ENCODE assay signal across 20 cellular contexts in the genomic region with DNA sequence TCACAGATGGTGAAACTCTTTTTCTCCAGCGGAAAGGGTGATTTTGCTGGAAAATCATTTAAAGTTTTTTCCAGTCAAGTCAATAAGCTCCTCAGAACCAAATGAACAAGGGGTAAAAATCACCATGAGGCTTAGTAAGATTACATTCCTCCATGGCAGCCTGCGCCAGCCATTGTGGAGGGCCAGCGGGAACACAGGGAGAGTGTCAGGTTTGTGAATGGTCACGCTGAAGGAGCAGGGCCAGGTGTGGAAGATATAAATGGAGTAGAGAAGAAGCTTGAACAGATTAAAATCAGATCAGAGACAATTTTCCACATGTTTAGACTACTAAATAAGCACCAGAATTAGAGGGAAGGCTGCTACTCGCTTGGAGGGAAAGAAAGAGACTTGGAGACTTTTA.
A peak's percentile ranks its signal among the peaks of the same experiment; 100 is the strongest.
DNase-seq lines count a peak whose midpoint lies in the region; ATAC-seq, FAIRE-seq and TF ChIP-seq lines count a peak whose summit lies in the region.
"Had no signal": no experiment of that assay in that cellular context is flagged by ENCODE, and none has a peak within 500 bp of the region (broad histone marks: within the 10 kb centered on the region; RNA-seq: fewer than 3 reads in every experiment).

No MANE protein-coding gene starts in this region.

- no peaks in the 10 kb centered on the region for H3K79me1 ChIP-seq in IMR-90 (ENCODE audit: low read depth in 1 of 2, low read length in 2 of 2)

- TF ChIP-seq CTCF in IMR-90 (conservative IDR thresholded peaks at IDR 0.05; ENCODE audit: low read depth, low read length) (no peak), KMS-11 (conservative IDR thresholded peaks at IDR 0.05; ENCODE audit: low read depth, low read length) (no peak), neural progenitor cell (IDR thresholded peaks at IDR 0.05) (no peak)

- ATAC-seq in IMR-90 (ENCODE audit: low read depth): no peak
- ATAC-seq in GM18858 (IDR thresholded peaks at IDR 0.05; ENCODE audit: unreplicated experiment): no peak
- ATAC-seq: HCT116 had no signal

- no peak for FAIRE-seq in urothelium cell line (lab: Jason Lieb, UNC)
- FAIRE-seq: A204.1, D721Med, G401.6, GM12891 had no signal

- no peak overlapping the region for H3K56ac ChIP-seq in IMR-90 (ENCODE audit: extremely low read depth, insufficient read depth, low read length)

- TF ChIP-seq POLR2A in IMR-90 (IDR thresholded peaks at IDR 0.05; ENCODE audit: low read depth, low read length): no peak

- no peak overlapping the region for H3K4me2 ChIP-seq in IMR-90 (ENCODE audit: low read depth, low read length)
- peak overlapping the region; percentile 66; the same call in 1 of the 2 replicates for H3K4me2 ChIP-seq in KMS-11
- H3K4me2 ChIP-seq in neural progenitor cell: peak overlapping the region; percentile 21

- H3K23ac ChIP-seq in IMR-90 (ENCODE audit: low read depth, low read length): no peak overlapping the region

- BruUV-seq in IMR-90 (replicated peaks; lab: Mats Ljungman, UMichigan): no TSS peak

- H3K4me3 Mint-ChIP-seq in neural progenitor cell: no peak overlapping the region
- H3K4me3 Mint-ChIP-seq: CD4-positive, alpha-beta T cell; HFFc6 had no signal

- POLR2A ChIA-PET in IMR-90 (lab: Charles Lee; ENCODE audit: unreplicated experiment): no interaction called here

- no peaks in the 10 kb centered on the region for H3K79me2 ChIP-seq in KMS-11 (ENCODE audit: insufficient read depth, low read depth)
- H3K79me2 ChIP-seq in neural progenitor cell (ENCODE audit: low read depth): no peaks in the 10 kb centered on the region

- no peak overlapping the region for H2BK20ac ChIP-seq in IMR-90 (ENCODE audit: low read depth, low read length)

- H4K20me1 ChIP-seq in IMR-90 (ENCODE audit: insufficient read depth, low read length): no peaks in the 10 kb centered on the region
- no peaks in the 10 kb centered on the region for H4K20me1 ChIP-seq in KMS-11 (ENCODE audit: insufficient read depth)
- no peaks in the 10 kb centered on the region for H4K20me1 ChIP-seq in neural progenitor cell (ENCODE audit: low read depth)

- peak overlapping the region; percentile 63; the same call in 1 of the 2 replicates for H2AK5ac ChIP-seq in IMR-90 (ENCODE audit: low read depth, low read length)

- H3K9ac ChIP-seq in IMR-90 (ENCODE audit: low read depth, low read length): no peak overlapping the region
- no peak overlapping the region for H3K9ac ChIP-seq in KMS-11
- peak overlapping the region; percentile 19 for H3K9ac ChIP-seq in adipocyte (ENCODE audit: low read length)
- H3K9ac ChIP-seq in neural progenitor cell: no peak overlapping the region

- H3K18ac ChIP-seq in IMR-90 (ENCODE audit: low read depth, low read length): no peak overlapping the region

- no peak overlapping the region for H2BK5ac ChIP-seq in IMR-90 (ENCODE audit: low read depth, low read length, poor library complexity, severe bottlenecking)

- H3K9me3 ChIP-seq in IMR-90 (ENCODE audit: control insufficient read depth, insufficient read depth, low read length): peaks cover 4% of the 10 kb centered on the region
- H3K9me3 ChIP-seq in adipocyte (ENCODE audit: control insufficient read depth, low read length): peaks cover 10% of the 10 kb centered on the region
- H3K9me3 ChIP-seq in neural progenitor cell (ENCODE audit: low read depth): no peaks in the 10 kb centered on the region

- H3K27ac ChIP-seq in IMR-90 (ENCODE audit: insufficient read depth, low read length) (no peak overlapping the region), KMS-11 (peak overlapping the region; percentile 90; the same call in 1 of the 2 replicates), neural progenitor cell (peak overlapping the region; percentile 23)
- H3K27ac ChIP-seq: C4-2B had no signal

- H2AK9ac ChIP-seq in IMR-90 (replicated peaks; ENCODE audit: low read depth, low read length, poor library complexity): no peak overlapping the region

- no peak overlapping the region for H4K5ac ChIP-seq in IMR-90 (ENCODE audit: low read depth, low read length)

- H3K4me1 ChIP-seq in IMR-90 (ENCODE audit: control insufficient read depth, insufficient read depth, low read length) (peaks cover 2% of the 10 kb centered on the region; the same call in 1 of the 2 replicates), KMS-11 (ENCODE audit: low read depth, poor library complexity, severe bottlenecking) (peaks cover 99% of the 10 kb centered on the region), adipocyte (ENCODE audit: control insufficient read depth, insufficient read depth, low read length) (peaks cover 40% of the 10 kb centered on the region), neural progenitor cell (peaks cover 15% of the 10 kb centered on the region)
- H3K4me1 ChIP-seq: Caco-2 had no signal

- peaks cover 12% of the 10 kb centered on the region for H3K9me3 Mint-ChIP-seq in neural progenitor cell
- H3K9me3 Mint-ChIP-seq: HFFc6 had no signal

- H2BK120ac ChIP-seq in IMR-90 (ENCODE audit: low read depth, low read length): no peak overlapping the region

- H3K9me1 ChIP-seq in IMR-90 (ENCODE audit: insufficient read depth, low read length): 0 out of 2 replicates have a peak, but pooled peaks cover 2% of the 10 kb centered on the region

- WGBS in IMR-90 (ENCODE audit: extremely low coverage in 2 of 2, insufficient read length in 1 of 2), 2 experiments: no CpG with 5 or more reads among the region's 5 CpGs

- in situ Hi-C loops in IMR-90 (cut with MboI; ENCODE audit: low sequenced_read_pairs): no loop called here

- no peak overlapping the region for H3K4me3 ChIP-seq in IMR-90 (ENCODE audit: insufficient read depth, low read depth, low read length)
- no peak overlapping the region for H3K4me3 ChIP-seq in KMS-11 (IDR thresholded peaks at IDR 0.05; ENCODE audit: insufficient read depth, low read depth, low read length)
- no peak overlapping the region for H3K4me3 ChIP-seq in adipocyte (ENCODE audit: low read length)
- no peak overlapping the region for H3K4me3 ChIP-seq in neural progenitor cell

- H3K36me3 ChIP-seq in IMR-90 (ENCODE audit: control insufficient read depth, insufficient read depth, low read length) (no peaks in the 10 kb centered on the region), KMS-11 (ENCODE audit: insufficient read depth) (no peaks in the 10 kb centered on the region), adipocyte (ENCODE audit: control insufficient read depth, insufficient read depth, low read length, severe bottlenecking) (no peaks in the 10 kb centered on the region), neural progenitor cell (no peaks in the 10 kb centered on the region)

- H4K91ac ChIP-seq in IMR-90 (ENCODE audit: insufficient read depth, low read depth, low read length): no peak overlapping the region

- H2AFZ ChIP-seq in IMR-90 (replicated peaks; ENCODE audit: low read length, poor library complexity) (no peak overlapping the region), KMS-11 (ENCODE audit: low read depth) (no peak overlapping the region), neural progenitor cell (replicated peaks) (no peak overlapping the region)

- H3K4me1 Mint-ChIP-seq in neural progenitor cell: peaks cover 12% of the 10 kb centered on the region

- CTCF ChIA-PET in IMR-90 (lab: Yijun Ruan, JAX): interaction anchor here (0.7 kb wide), 1 partner anchor 39 kb away, joined by 9 read pairs; no protein-coding TSS in a partner anchor

- DNase-seq in IMR-90 (no peak), adipocyte (ENCODE audit: low read depth) (no peak), neural progenitor cell (ENCODE audit: low spot score) (peak; percentile 52), AG08396 (ENCODE audit: low spot score) (no peak), activated T-cell treated with anti-CD3 and anti-CD28 coated beads for 4 hours (no peak), urothelium cell line (ENCODE audit: low spot score) (no peak)
- DNase-seq: ACHN; Caco-2; CD4-positive, alpha-beta T cell; GOT3; H7; HFFc6 had no signal

- no peaks in the 10 kb centered on the region for H3K27me3 ChIP-seq in IMR-90 (ENCODE audit: control insufficient read depth, insufficient read depth, low read length)
- no peaks in the 10 kb centered on the region for H3K27me3 ChIP-seq in KMS-11 (ENCODE audit: insufficient read depth, low read depth)
- H3K27me3 ChIP-seq in adipocyte (replicated peaks; ENCODE audit: control insufficient read depth, insufficient read depth, low read length): no peaks in the 10 kb centered on the region
- no peaks in the 10 kb centered on the region for H3K27me3 ChIP-seq in neural progenitor cell

- peak overlapping the region; percentile 27 for H3K27ac Mint-ChIP-seq in neural progenitor cell
- H3K27ac Mint-ChIP-seq: CD4-positive, alpha-beta T cell; HFFc6 had no signal

- dilution Hi-C loops in IMR-90 (cut with HindIII; ENCODE audit: low sequenced_read_pairs, unreplicated experiment): no loop called here

- no peak for TF ChIP-seq RAD21 in IMR-90 (IDR thresholded peaks at IDR 0.05; ENCODE audit: low read length)

- H3K4ac ChIP-seq in IMR-90 (ENCODE audit: low read depth, low read length): no peak overlapping the region

- H3K27me3 Mint-ChIP-seq in neural progenitor cell (ENCODE audit: insufficient read depth, low read depth): peaks cover 2% of the 10 kb centered on the region
- H3K27me3 Mint-ChIP-seq: CD4-positive, alpha-beta T cell had no signal

- no peak overlapping the region for H4K8ac ChIP-seq in IMR-90 (ENCODE audit: low read depth in 2 of 2, low read length in 2 of 2)

- no peak overlapping the region for H3K14ac ChIP-seq in IMR-90 (replicated peaks; ENCODE audit: low read depth, low read length)

- peaks cover 7% of the 10 kb centered on the region for H3K36me3 Mint-ChIP-seq in neural progenitor cell

- peak overlapping the region; percentile 77; the same call in 1 of the 3 replicates for H2BK15ac ChIP-seq in IMR-90 (ENCODE audit: low read depth, low read length)

- no peaks in the 10 kb centered on the region for H3F3A ChIP-seq in neural progenitor cell (ENCODE audit: low read depth)

- intact Hi-C loops in IMR-90 (cut with micrococcal nuclease): loop anchor here (5.0 kb wide), 1 partner anchor 208 kb away; the partner anchor contains the start of gene NR3C1

TF ChIP-seq in IMR-90, 13 proteins besides CTCF, POLR2A, EP300 and RAD21 (continues in another document):
- no peak for TF ChIP-seq CHD1 (IDR thresholded peaks at IDR 0.05; ENCODE audit: low read depth, low read length)
- no peak for TF ChIP-seq BHLHE40 (IDR thresholded peaks at IDR 0.05; ENCODE audit: low read depth, low read length)
- TF ChIP-seq RFX5 (IDR thresholded peaks at IDR 0.05; ENCODE audit: low read depth, low read length): no peak
- no peak for TF ChIP-seq SMC3 (IDR thresholded peaks at IDR 0.05; ENCODE audit: low read depth, low read length)
- TF ChIP-seq RCOR1 (IDR thresholded peaks at IDR 0.05; ENCODE audit: insufficient replicate concordance, low read length): no peak
- no peak for TF ChIP-seq MAZ (IDR thresholded peaks at IDR 0.05; ENCODE audit: borderline replicate concordance, low read depth, low read length)
- no peak for TF ChIP-seq NFE2L2 (IDR thresholded peaks at IDR 0.05; ENCODE audit: low read depth, low read length)
- TF ChIP-seq CEBPB (IDR thresholded peaks at IDR 0.05; ENCODE audit: low read depth, low read length): no peak
- no peak for TF ChIP-seq MAFK (IDR thresholded peaks at IDR 0.05; ENCODE audit: low read depth, low read length)
